In genomic region chr10:14837003-14837755, GRCh38 we compare ENCODE assay signal across 8 cellular contexts. TPM values are rescaled to one million over a fixed set of nuclear protein-coding genes. Genes with fewer than 3 reads are reported as not detected.
DNase-seq lines count a peak whose midpoint lies in the region; ATAC-seq, FAIRE-seq and TF ChIP-seq lines count a peak whose summit lies in the region.

No MANE protein-coding gene starts in this region.

- TF ChIP-seq EP300 in A549 (IDR thresholded peaks at IDR 0.05) = no peak
- no peak for TF ChIP-seq EP300 in upper lobe of left lung (IDR thresholded peaks at IDR 0.05)

- peak overlapping the region; percentile 75 for H3K4me2 ChIP-seq in A549

- no peak for FAIRE-seq in A549 (lab: Jason Lieb, UNC)

- H3K9me3 Mint-ChIP-seq in HFFc6 = no peaks in the 10 kb centered on the region

- H3K4me3 Mint-ChIP-seq in HFFc6 = peak overlapping the region; percentile 91

- no peak for DNase-seq in A549 (ENCODE audit: low read depth in 1 of 2, low spot score in 1 of 2)
- DNase-seq in HFFc6 = no peak
- DNase-seq in astrocyte of the spinal cord (ENCODE audit: low read depth, low spot score) = no peak
- no peak for DNase-seq in lung (ENCODE audit: low spot score)
- DNase-seq in upper lobe of left lung = no peak
- no peak for DNase-seq in kidney glomerular epithelial cell (lab: John Stamatoyannopoulos, UW)
- DNase-seq in NCI-H2196 treated with DMSO at 0.1 percent for 48 hours (lab: John Stamatoyannopoulos, UW; ENCODE audit: unreplicated experiment) = no peak

- TF ChIP-seq POLR2A in A549 (IDR thresholded peaks at IDR 0.05; ENCODE audit: low read length) (no peak), upper lobe of left lung (IDR thresholded peaks at IDR 0.05) (peak in 1 of 4 donors; percentile 18)

- peaks cover 12% of the 10 kb centered on the region for H3K36me3 Mint-ChIP-seq in HFFc6 (ENCODE audit: low read depth)

- in situ Hi-C loops in astrocyte of the spinal cord (cut with HindIII; ENCODE audit: low sequenced_read_pairs) = no loop called here

- no peaks in the 10 kb centered on the region for H3K27me3 ChIP-seq in lung (ENCODE audit: control insufficient read depth, insufficient read depth)
- no peaks in the 10 kb centered on the region for H3K27me3 ChIP-seq in upper lobe of left lung

- H3K4me1 ChIP-seq in A549 (peaks cover 8% of the 10 kb centered on the region; the same call in 1 of the 3 replicates), lung (ENCODE audit: control insufficient read depth in 2 of 2, insufficient read depth in 2 of 2, low read length in 2 of 2) (peaks cover 2 to 5% of the 10 kb centered on the region in 2 donors), upper lobe of left lung (peaks cover 15 to 19% (median 18%) of the 10 kb centered on the region in 4 donors)

- 35% methylated on average over 13 of the region's 14 CpGs for WGBS in A549 (ENCODE audit: missing lambda C conversion rate)
- WGBS in lung, 2 donors = 23 to 24% methylated on average over 14 of the region's 14 CpGs
- 26 to 30% methylated on average over 13 to 14 of the region's 14 CpGs for WGBS in upper lobe of left lung, 2 donors

- no peak for TF ChIP-seq RAD21 in A549 (conservative IDR thresholded peaks at IDR 0.05 in 1 of 2, IDR thresholded peaks at IDR 0.05 in 1 of 2)

- H3K36me3 ChIP-seq in lung (ENCODE audit: control insufficient read depth in 2 of 2, insufficient read depth in 2 of 2, low read length in 2 of 2) (peaks cover 5 to 9% of the 10 kb centered on the region in 2 donors), upper lobe of left lung (peaks cover 0 to 22% (median 8%) of the 10 kb centered on the region in 4 donors)

- H3K27ac Mint-ChIP-seq in HFFc6 = peak overlapping the region; percentile 90

- ATAC-seq in A549 (no peak), lung (ENCODE audit: insufficient read depth, low FRiP score) (no peak), upper lobe of left lung (ENCODE audit: low FRiP score in 2 of 2) (no peak), HG03439 (IDR thresholded peaks at IDR 0.05; ENCODE audit: unreplicated experiment) (no peak)

- no peak for TF ChIP-seq CTCF in A549 (IDR thresholded peaks at IDR 0.05)
- no peak for TF ChIP-seq CTCF in HFFc6 (IDR thresholded peaks at IDR 0.05)
- no peak for TF ChIP-seq CTCF in astrocyte of the spinal cord (IDR thresholded peaks at IDR 0.05; ENCODE audit: low read depth, low read length)
- no peak for TF ChIP-seq CTCF in lung (IDR thresholded peaks at IDR 0.05; ENCODE audit: control extremely low read depth, extremely low read depth)
- no peak for TF ChIP-seq CTCF in upper lobe of left lung (IDR thresholded peaks at IDR 0.05)

- no peaks in the 10 kb centered on the region for H3K27me3 Mint-ChIP-seq in HFFc6 (ENCODE audit: insufficient read depth)

- CTCF ChIA-PET in A549 (lab: Yijun Ruan, JAX) = interaction anchor here (0.9 to 6.3 kb wide), 8 partner anchors 14 to 340 kb away, joined by 3 to 47 read pairs (median 4); no protein-coding TSS in a partner anchor

- no peaks in the 10 kb centered on the region for H3K9me3 ChIP-seq in A549
- no peaks in the 10 kb centered on the region for H3K9me3 ChIP-seq in lung (ENCODE audit: control insufficient read depth in 2 of 2, insufficient read depth in 1 of 2, low read length in 1 of 2)
- H3K9me3 ChIP-seq in upper lobe of left lung = no peaks in the 10 kb centered on the region

- POLR2A ChIA-PET in A549 (lab: Yijun Ruan, JAX) = interaction anchor here (0.6 to 3.4 kb wide), 10 partner anchors 8 to 290 kb away, joined by 3 to 21 read pairs (median 6); partner anchors contain the start of genes DCLRE1C, MEIG1 and SUV39H2

- H3K4me3 ChIP-seq in A549 (peak overlapping the region; percentile 90), astrocyte of the spinal cord (ENCODE audit: low read depth, low read length) (peak overlapping the region; percentile 77), lung (peak overlapping the region; percentile 64), upper lobe of left lung (peak overlapping the region; percentile 80 to 97 (median 90))

- peak overlapping the region; percentile 84 to 87 for H3K27ac ChIP-seq in A549
- peak overlapping the region; percentile 92 to 99 for H3K27ac ChIP-seq in lung (ENCODE audit: low read depth in 1 of 2, low read length in 1 of 2)
- H3K27ac ChIP-seq in upper lobe of left lung = peak overlapping the region; percentile 92 to 97 (median 95)

- H3K4me1 Mint-ChIP-seq in HFFc6 (ENCODE audit: low read depth) = peaks cover 20% of the 10 kb centered on the region

TF ChIP-seq in A549, 52 proteins besides CTCF, POLR2A, EP300 and RAD21:
- TF ChIP-seq MAX (IDR thresholded peaks at IDR 0.05) (0 out of 2 replicates have a peak, but pooled peaks have one; percentile 8), HMGXB4 (CRISPR knock-in tag; IDR thresholded peaks at IDR 0.05; ENCODE audit: borderline replicate concordance) (no peak), E2F6 (IDR thresholded peaks at IDR 0.05; ENCODE audit: borderline replicate concordance, low read depth) (0 out of 2 replicates have a peak, but pooled peaks have one; percentile 0), MAFK (IDR thresholded peaks at IDR 0.05; ENCODE audit: partially characterized antibody) (peak; percentile 73)
TF ChIP-seq in A549: peak in this region for 3.

RNA-seq across cellular contexts. Expression of gene CDNF, which starts 0.7 kb away (rescaled TPM):
- 1.8 and 2.0 TPM in 2 replicates for polyA plus RNA-seq in A549 (2011; rRNA removed)
- 0.48 and 0.52 TPM in 2 replicates for polyA plus RNA-seq in A549 (2012; cell fraction: cytosol; rRNA removed)
- polyA plus RNA-seq in A549 (2012; cell fraction: nucleus; rRNA removed) = 0.26 and 1.0 TPM in 2 replicates
- polyA plus RNA-seq in A549 (2017; fragmentation: RNase III; extraction: RNeasy Plus Mini Kit Qiagen cat#74134 plus additional on column Dnase treatment) = 0.89 to 2.1 TPM (median 1.6 TPM) in 3 replicates
- polyA minus RNA-seq in A549 (2011; rRNA and poly(A)+ RNA removed) = 1.1 and 1.2 TPM in 2 replicates
- total RNA-seq in HFFc6 (2021; fragmentation: NEBNext Ultra II Directional; extraction: Animal tissue kit (Norgen Biotek cat#: 25700)) = 1 to 10 TPM in 2 of 6 experiments, under 1 TPM in 4; 0.52 to 1.5 (median 0.97) TPM
- 1 to 10 TPM; 2.1 to 3.1 TPM for total RNA-seq in lung
- 1 to 10 TPM in 1 of 2 donors, under 1 TPM in 1; 0.60 to 1.7 TPM for polyA plus RNA-seq in lung
- 10 to 100 TPM in 1 of 6 donors, 1 to 10 TPM in 3, under 1 TPM in 2; 0.89 to 34.6 (median 1.7) TPM for total RNA-seq in upper lobe of left lung

RNA-seq across cellular contexts. Expression of gene HSPA14, which starts 0.9 kb away (rescaled TPM):
- 31.7 and 45.7 TPM in 2 replicates for polyA plus RNA-seq in A549 (2011; rRNA removed)
- 19.0 and 20.5 TPM in 2 replicates for polyA plus RNA-seq in A549 (2012; cell fraction: cytosol; rRNA removed)
- polyA plus RNA-seq in A549 (2012; cell fraction: nucleus; rRNA removed) = 8.2 and 12.7 TPM in 2 replicates
- polyA plus RNA-seq in A549 (2017; fragmentation: RNase III; extraction: RNeasy Plus Mini Kit Qiagen cat#74134 plus additional on column Dnase treatment) = 33.3 to 35.7 TPM (median 34.2 TPM) in 3 replicates
- 4.7 TPM in 2 replicates for polyA minus RNA-seq in A549 (2011; rRNA and poly(A)+ RNA removed)
- total RNA-seq in HFFc6 (2021; fragmentation: NEBNext Ultra II Directional; extraction: Animal tissue kit (Norgen Biotek cat#: 25700)) = 10 to 100 TPM; 10.7 to 13.7 (median 13.3) TPM
- 10 to 100 TPM; 11.1 to 13.6 TPM for total RNA-seq in lung
- 10 to 100 TPM; 11.5 to 12.5 TPM for polyA plus RNA-seq in lung
- total RNA-seq in upper lobe of left lung = 10 to 100 TPM in 2 of 6 donors, 1 to 10 TPM in 4; 4.3 to 14.7 (median 9.4) TPM

RNA-seq across cellular contexts. Expression of gene MSANTD7, which starts 0.9 kb away (rescaled TPM):
- polyA plus RNA-seq in A549 (2011; rRNA removed) (10.9 and 11.2 TPM in 2 replicates), A549 (2017; fragmentation: RNase III; extraction: RNeasy Plus Mini Kit Qiagen cat#74134 plus additional on column Dnase treatment) (10.9 to 12.1 TPM (median 11.2 TPM) in 3 replicates), lung (1 to 10 TPM; 2.2 to 4.8 TPM)
- 4.7 and 6.9 TPM in 2 replicates for polyA plus RNA-seq in A549 (2012; cell fraction: cytosol; rRNA removed)
- 4.6 and 5.0 TPM in 2 replicates for polyA plus RNA-seq in A549 (2012; cell fraction: nucleus; rRNA removed)
- polyA minus RNA-seq in A549 (2011; rRNA and poly(A)+ RNA removed) = 17.2 and 22.7 TPM in 2 replicates
- total RNA-seq in HFFc6 (2021; fragmentation: NEBNext Ultra II Directional; extraction: Animal tissue kit (Norgen Biotek cat#: 25700)) = 10 to 100 TPM; 11.0 to 14.5 (median 12.4) TPM
- total RNA-seq in lung (10 to 100 TPM in 1 of 2 donors, 1 to 10 TPM in 1; 9.4 to 17.2 TPM), upper lobe of left lung (10 to 100 TPM in 1 of 6 donors, 1 to 10 TPM in 5; 5.9 to 13.9 (median 7.5) TPM)

RNA-seq across cellular contexts. Expression of gene SUV39H2, which starts 41.5 kb away (rescaled TPM):
- polyA plus RNA-seq in A549 (2011; rRNA removed) (21.3 and 23.2 TPM in 2 replicates), A549 (2017; fragmentation: RNase III; extraction: RNeasy Plus Mini Kit Qiagen cat#74134 plus additional on column Dnase treatment) (22.6 to 24.0 TPM (median 22.9 TPM) in 3 replicates), lung (1 to 10 TPM; 2.6 to 3.8 TPM)
- 7.1 and 8.2 TPM in 2 replicates for polyA plus RNA-seq in A549 (2012; cell fraction: cytosol; rRNA removed)
- 3.0 and 4.7 TPM in 2 replicates for polyA plus RNA-seq in A549 (2012; cell fraction: nucleus; rRNA removed)
- 9.9 and 10.5 TPM in 2 replicates for polyA minus RNA-seq in A549 (2011; rRNA and poly(A)+ RNA removed)
- 10 to 100 TPM in 5 of 6 experiments, 1 to 10 TPM in 1; 8.6 to 18.1 (median 13.9) TPM for total RNA-seq in HFFc6 (2021; fragmentation: NEBNext Ultra II Directional; extraction: Animal tissue kit (Norgen Biotek cat#: 25700))
- total RNA-seq in lung (1 to 10 TPM; 6.9 to 7.7 TPM), upper lobe of left lung (1 to 10 TPM; 1.6 to 4.9 (median 3.7) TPM)
